ENCODE assay signal across 8 cellular contexts in genomic region chr2:26503238-26503880, GRCh38. TPM values are rescaled to one million over a fixed set of nuclear protein-coding genes. Genes with fewer than 3 reads are reported as not detected.
DNase-seq lines count a peak whose midpoint lies in the region; ATAC-seq and TF ChIP-seq lines count a peak whose summit lies in the region.

No MANE protein-coding gene starts in this region.

- 1 to 3% (median 2%) methylated on average over 37 to 40 of the region's 40 CpGs for WGBS in ovary, 3 donors

- peak overlapping the region; percentile 73 for H3K4me3 Mint-ChIP-seq in activated naive CD4-positive, alpha-beta T cell treated with anti-CD3 and anti-CD28 coated beads for 36 hours

- H3K27me3 Mint-ChIP-seq in activated naive CD4-positive, alpha-beta T cell treated with anti-CD3 and anti-CD28 coated beads for 36 hours (ENCODE audit: low read depth): no peaks in the 10 kb centered on the region

- H3K4me1 Mint-ChIP-seq in activated naive CD4-positive, alpha-beta T cell treated with anti-CD3 and anti-CD28 coated beads for 36 hours (ENCODE audit: low read depth): peaks cover 6% of the 10 kb centered on the region

- H3K4me3 ChIP-seq in ovary: peak overlapping the region; percentile 23
- H3K4me3 ChIP-seq in thoracic aorta: peak overlapping the region; percentile 70

- CTCF ChIA-PET in activated naive CD4-positive, alpha-beta T cell treated with anti-CD3 and anti-CD28 coated beads for 36 hours (lab: Charles Lee): interaction anchor here (0.6 to 3.7 kb wide), 16 partner anchors 8 to 707 kb away, joined by 3 to 26 read pairs (median 3); partner anchors contain the start of gene OTOF

- no peaks in the 10 kb centered on the region for H3K36me3 Mint-ChIP-seq in activated naive CD4-positive, alpha-beta T cell treated with anti-CD3 and anti-CD28 coated beads for 36 hours (ENCODE audit: low read depth)

- H3K4me1 ChIP-seq in ovary (ENCODE audit: insufficient read depth): no peaks in the 10 kb centered on the region
- H3K4me1 ChIP-seq in thoracic aorta (ENCODE audit: control insufficient read depth in 1 of 2, low read depth in 2 of 2): peaks cover 4 to 10% of the 10 kb centered on the region in 2 donors

- peak; percentile 98 for ATAC-seq in Right ventricle myocardium superior (ENCODE audit: poor library complexity)
- ATAC-seq in thoracic aorta (ENCODE audit: insufficient number of reproducible peaks, low FRiP score, low read depth): peak; percentile 21

- H3K27ac Mint-ChIP-seq in activated naive CD4-positive, alpha-beta T cell treated with anti-CD3 and anti-CD28 coated beads for 36 hours: no peak overlapping the region

- H3K27me3 ChIP-seq in ovary: no peaks in the 10 kb centered on the region
- no peaks in the 10 kb centered on the region for H3K27me3 ChIP-seq in thoracic aorta (replicated peaks; ENCODE audit: insufficient read depth)

- TF ChIP-seq EP300 in ovary (IDR thresholded peaks at IDR 0.05): no peak

- no peaks in the 10 kb centered on the region for H3K9me3 Mint-ChIP-seq in activated naive CD4-positive, alpha-beta T cell treated with anti-CD3 and anti-CD28 coated beads for 36 hours

- intact Hi-C loops in activated naive CD4-positive, alpha-beta T cell treated with anti-CD3 and anti-CD28 coated beads for 36 hours (cut with micrococcal nuclease): loop anchor here (1.0 kb wide), 2 partner anchors 75 to 242 kb away; no protein-coding TSS in a partner anchor
- intact Hi-C loops in Right ventricle myocardium superior (cut with DNase I) (loop anchor here (10.0 kb wide), 1 partner anchor 71 kb away; no protein-coding TSS in a partner anchor), ovary (cut with DNase I) (no loop called here)

- TF ChIP-seq POLR2A in GM19099 (IDR thresholded peaks at IDR 0.05; ENCODE audit: extremely low read depth, insufficient read length, low read depth) (peak; percentile 17), ovary (IDR thresholded peaks at IDR 0.05) (no peak)

- DNase-seq in 8988T (peak; percentile 98), M059J (ENCODE audit: low read depth) (peak; percentile 51), SK-N-DZ (ENCODE audit: low spot score) (peak; percentile 33), Right ventricle myocardium superior (peak; percentile 81), ovary (peak; percentile 28 to 75 (median 57)), thoracic aorta (ENCODE audit: low spot score) (peak; percentile 12)
- peak; percentile 92 for DNase-seq in activated naive CD4-positive, alpha-beta T cell treated with anti-CD3 and anti-CD28 coated beads for 36 hours

- H3K9me3 ChIP-seq in ovary (no peaks in the 10 kb centered on the region), thoracic aorta (no peaks in the 10 kb centered on the region)

- H3K36me3 ChIP-seq in ovary (no peaks in the 10 kb centered on the region), thoracic aorta (no peaks in the 10 kb centered on the region)

- TF ChIP-seq CTCF in ovary (IDR thresholded peaks at IDR 0.05) (peak; percentile 26 to 50 (median 37)), thoracic aorta (IDR thresholded peaks at IDR 0.05) (peak; percentile 71)

- H3K27ac ChIP-seq in ovary (no peak overlapping the region), thoracic aorta (no peak overlapping the region)

RNA-seq across cellular contexts. Expression of gene OTOF, which starts 25.4 kb away (rescaled TPM):
- 0.05 TPM in 1 of 2 replicates, not detected in the other for total RNA-seq in M059J (2014; rRNA removed; shearing (Covaris generic))
- polyA plus RNA-seq in SK-N-DZ (2014; cell fraction: cytosol; rRNA removed): 0.50 and 0.56 TPM in 2 replicates
- 3.3 and 8.5 TPM in 2 replicates for polyA plus RNA-seq in SK-N-DZ (2014; cell fraction: nucleus; rRNA removed)
- under 1 TPM; 0.45 to 0.52 TPM for total RNA-seq in activated naive CD4-positive, alpha-beta T cell treated with anti-CD3 and anti-CD28 coated beads for 36 hours
- total RNA-seq in Right ventricle myocardium superior: not detected
- total RNA-seq in ovary: under 1 TPM in 5 of 7 donors, not detected in 2; under 0.01 to 0.37 (median 0.17) TPM
- polyA plus RNA-seq in ovary: under 1 TPM; 0.16 to 0.33 TPM
- total RNA-seq in thoracic aorta: under 1 TPM in 1 of 2 donors, not detected in 1; 0.28 TPM

Comparison
In these comparisons a context has a peak if more than half of its experiments do, and no peak if none do; other contexts are left out.
1. DNase-seq: peak in every context shown above with its lines; median percentile 98 in 8988T; 92 in activated naive CD4-positive, alpha-beta T cell treated with anti-CD3 and anti-CD28 coated beads for 36 hours; 81 in Right ventricle myocardium superior; 57 in ovary; 51 in M059J; 33 in SK-N-DZ; 12 in thoracic aorta.
2. intact Hi-C loops: an anchor here in activated naive CD4-positive, alpha-beta T cell treated with anti-CD3 and anti-CD28 coated beads for 36 hours (1.0 kb wide) and Right ventricle myocardium superior (10.0 kb wide); none called in ovary.